In the genomic region with DNA sequence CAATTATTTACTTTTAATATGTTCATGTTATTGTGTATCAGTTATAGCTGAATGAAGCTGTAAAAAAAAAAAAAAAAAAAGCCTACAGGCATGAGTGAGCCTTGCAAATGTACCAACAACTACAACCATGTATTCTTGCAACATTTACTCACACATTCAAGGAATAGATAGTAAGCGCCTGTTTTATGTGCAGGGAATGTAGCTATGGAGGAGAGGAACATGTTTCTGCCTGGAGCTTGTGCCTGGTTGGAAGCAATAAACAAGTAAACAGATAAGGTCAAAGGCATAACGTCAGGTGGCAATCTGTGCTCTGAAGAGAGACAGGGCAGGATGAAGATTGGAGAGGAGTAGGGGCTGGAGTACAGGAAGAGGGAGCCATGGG, we compare ENCODE assay signal across 18 cellular contexts.
"Had no signal": no experiment of that assay in that cellular context is flagged by ENCODE, and none has a peak within 500 bp of the region (broad histone marks: within the 10 kb centered on the region; RNA-seq: fewer than 3 reads in every experiment).

No MANE protein-coding gene starts in this region.

- H3K4me3 ChIP-seq: lung, testis, tibial nerve, upper lobe of right lung had no signal

- H3K27me3 ChIP-seq: testis, tibial nerve, upper lobe of right lung had no signal

- H3K27me3 Mint-ChIP-seq: naive B cell; stimulated activated memory B cell treated with anti-CD40 and anti-IgM and Interleukin-4, amounts not matched to agents 10 μg/mL and 1 μg/mL and 100 μg/mL, for 72 hours; stimulated activated naive CD8-positive, alpha-beta T cell treated with anti-CD3 and anti-CD28 coated beads, Interleukin-15, Interleukin-2, amounts not matched to agents 100 ng/mL and 50 ng/mL, for 24 hours had no signal

- FAIRE-seq: endometrium, small intestine had no signal

- H3K27ac ChIP-seq: testis, tibial nerve, upper lobe of right lung had no signal

- H3K4me3 Mint-ChIP-seq: naive B cell; stimulated activated memory B cell treated with anti-CD40 and anti-IgM and Interleukin-4, amounts not matched to agents 10 μg/mL and 1 μg/mL and 100 μg/mL, for 72 hours; stimulated activated naive CD8-positive, alpha-beta T cell treated with anti-CD3 and anti-CD28 coated beads, Interleukin-15, Interleukin-2, amounts not matched to agents 100 ng/mL and 50 ng/mL, for 24 hours had no signal

- H3K9me3 ChIP-seq: testis, tibial nerve, upper lobe of right lung had no signal

- H3K36me3 ChIP-seq: upper lobe of right lung had no signal

- DNase-seq: effector memory CD4-positive, alpha-beta T cell; hippocampal formation; left colon; left ventricle myocardium superior; naive B cell; nephron progenitor cell; right cardiac atrium; small intestine; stimulated activated CD4-positive, alpha-beta T cell treated with anti-CD3 and anti-CD28 coated beads, Interleukin-12 subunit alpha, Interleukin-12 subunit beta, amount 100 ng/mL, for 4 hours; stimulated activated CD4-positive, alpha-beta T cell treated with anti-CD3 and anti-CD28 coated beads, Interleukin-4, amount 100 ng/mL, for 1 hour; stimulated activated CD8-positive, alpha-beta memory T cell treated with anti-CD3 and anti-CD28 coated beads, Interleukin-4, amount 100 ng/mL, for 48 hours; testis had no signal

- H3K4me1 Mint-ChIP-seq: stimulated activated memory B cell treated with anti-CD40 and anti-IgM and Interleukin-4, amounts not matched to agents 10 μg/mL and 1 μg/mL and 100 μg/mL, for 72 hours had no signal

- H3K9me3 Mint-ChIP-seq: naive B cell; nephron progenitor cell; stimulated activated memory B cell treated with anti-CD40 and anti-IgM and Interleukin-4, amounts not matched to agents 10 μg/mL and 1 μg/mL and 100 μg/mL, for 72 hours; stimulated activated naive CD8-positive, alpha-beta T cell treated with anti-CD3 and anti-CD28 coated beads, Interleukin-15, Interleukin-2, amounts not matched to agents 100 ng/mL and 50 ng/mL, for 24 hours had no signal

- H3K27ac Mint-ChIP-seq: nephron progenitor cell; stimulated activated memory B cell treated with anti-CD40 and anti-IgM and Interleukin-4, amounts not matched to agents 10 μg/mL and 1 μg/mL and 100 μg/mL, for 72 hours had no signal
